ENCODE assay signal across 20 cellular contexts in genomic region chr13:39023761-39024160, GRCh38. TPM values are rescaled to one million over a fixed set of nuclear protein-coding genes. Genes with fewer than 3 reads are reported as not detected.
A peak's percentile ranks its signal among the peaks of the same experiment; 100 is the strongest.
DNase-seq lines count a peak whose midpoint lies in the region; ATAC-seq and TF ChIP-seq lines count a peak whose summit lies in the region.
"Had no signal": no experiment of that assay in that cellular context is flagged by ENCODE, and none has a peak within 500 bp of the region (broad histone marks: within the 10 kb centered on the region; RNA-seq: fewer than 3 reads in every experiment).

No MANE protein-coding gene starts in this region.

- H2AFZ ChIP-seq in H9 (ENCODE audit: low read length): no peak overlapping the region

- H3K4me1 ChIP-seq in H9 (ENCODE audit: insufficient read depth, low read length): peaks cover 14% of the 10 kb centered on the region

- H3K23me2 ChIP-seq in H9 (ENCODE audit: insufficient read length, low read depth, low read length, poor library complexity, severe bottlenecking): no peaks in the 10 kb centered on the region

- H3K27me3 Mint-ChIP-seq in H9 (ENCODE audit: low read depth): no peaks in the 10 kb centered on the region
- H3K27me3 Mint-ChIP-seq: stimulated activated naive B cell treated with anti-CD40 and anti-IgM and Interleukin-4, amounts not matched to agents 10 μg/mL and 1 μg/mL and 100 μg/mL, for 72 hours had no signal

- intact Hi-C loops in lower leg skin (cut with DNase I; ENCODE audit: low total_unique reads): no loop called here

- peak overlapping the region; percentile 52; the same call in 1 of the 2 replicates for H3K14ac ChIP-seq in H9 (ENCODE audit: insufficient read depth, low read length)

- ATAC-seq in omental fat pad (ENCODE audit: low FRiP score) (peak; percentile 23), GM19452 (IDR thresholded peaks at IDR 0.05; ENCODE audit: unreplicated experiment) (no peak), HG03520 (IDR thresholded peaks at IDR 0.05; ENCODE audit: unreplicated experiment) (no peak)
- ATAC-seq in stimulated activated naive CD8-positive, alpha-beta T cell treated with anti-CD3 and anti-CD28 coated beads, Interleukin-15, Interleukin-2, amounts not matched to agents 100 U/mL and 50 U/mL, for 24 hours: no peak
- ATAC-seq: stimulated activated naive B cell treated with anti-CD40 and anti-IgM and Interleukin-4, amounts not matched to agents 10 μg/mL and 1 μg/mL and 100 μg/mL, for 72 hours had no signal

- peaks cover 43 to 80% (median 79%) of the 10 kb centered on the region in 3 experiments for H3K36me3 Mint-ChIP-seq in H9 (ENCODE audit: insufficient read depth in 1 of 3, low read depth in 3 of 3)

- peak overlapping the region; percentile 71 for H4K91ac ChIP-seq in H9 (ENCODE audit: insufficient read length, low read depth, low read length)

- H4K5ac ChIP-seq in H9 (ENCODE audit: insufficient read length, low read depth, low read length): no peak overlapping the region

- H2BK20ac ChIP-seq in H9 (ENCODE audit: low read depth, low read length, poor library complexity, severe bottlenecking): no peak overlapping the region

- no peak for TF ChIP-seq CTCF in H9 (conservative IDR thresholded peaks at IDR 0.05)
- TF ChIP-seq CTCF in VCaP (conservative IDR thresholded peaks at IDR 0.05): no peak
- TF ChIP-seq CTCF in fibroblast of villous mesenchyme (IDR thresholded peaks at IDR 0.05; ENCODE audit: insufficient read depth, low read depth, low read length): no peak
- no peak for TF ChIP-seq CTCF in omental fat pad (IDR thresholded peaks at IDR 0.05)
- TF ChIP-seq CTCF in lower leg skin (IDR thresholded peaks at IDR 0.05): no peak

- no peaks in the 10 kb centered on the region for H4K20me1 ChIP-seq in H9 (ENCODE audit: control insufficient read depth, insufficient read depth, insufficient read length)

- H3K79me2 ChIP-seq in H9 (ENCODE audit: insufficient read depth, low read length): no peaks in the 10 kb centered on the region

- peak overlapping the region; percentile 48 for H3K4me2 ChIP-seq in H9 (ENCODE audit: insufficient read depth, insufficient read length, low read length)

- H3K56ac ChIP-seq in H9 (ENCODE audit: insufficient read length, low read depth, low read length): no peak overlapping the region

- H3K27me3 ChIP-seq in H9 (ENCODE audit: insufficient read depth, low read length): no peaks in the 10 kb centered on the region
- H3K27me3 ChIP-seq: dorsolateral prefrontal cortex had no signal

- peak overlapping the region; percentile 67 for H2AK5ac ChIP-seq in H9 (ENCODE audit: insufficient read length, low read length)

- peak overlapping the region; percentile 5 to 9; a peak in 2 of 5 replicates for H3K4me3 Mint-ChIP-seq in H9
- H3K4me3 Mint-ChIP-seq: stimulated activated naive B cell treated with anti-CD40 and anti-IgM and Interleukin-4, amounts not matched to agents 10 μg/mL and 1 μg/mL and 100 μg/mL, for 72 hours had no signal

- no peak overlapping the region for H3K23ac ChIP-seq in H9 (ENCODE audit: insufficient read length, low read depth, low read length)

- H4K8ac ChIP-seq in H9 (replicated peaks; ENCODE audit: insufficient read length, low read depth, low read length): no peak overlapping the region

- H3K4me1 Mint-ChIP-seq in H9: peaks cover 41 to 47% of the 10 kb centered on the region in 2 experiments
- H3K4me1 Mint-ChIP-seq: stimulated activated naive B cell treated with anti-CD40 and anti-IgM and Interleukin-4, amounts not matched to agents 10 μg/mL and 1 μg/mL and 100 μg/mL, for 72 hours had no signal

- no peak overlapping the region for H3K4ac ChIP-seq in H9 (ENCODE audit: low read depth, low read length)

- H3K27ac ChIP-seq in H9 (ENCODE audit: insufficient read length, low read depth, low read length): peak overlapping the region; percentile 99
- H3K27ac ChIP-seq in VCaP: peak overlapping the region; percentile 82

- H2BK12ac ChIP-seq in H9 (ENCODE audit: insufficient read length, low read depth, low read length): peak overlapping the region; percentile 80

- H3K4me3 ChIP-seq in fibroblast of villous mesenchyme (ENCODE audit: low read depth, low read length) (no peak overlapping the region), lower leg skin (ENCODE audit: low read depth, poor library complexity, severe bottlenecking) (no peak overlapping the region)
- H3K4me3 ChIP-seq: dorsolateral prefrontal cortex, skin epidermis had no signal

- H3K18ac ChIP-seq in H9 (ENCODE audit: insufficient read length, low read depth, low read length): peak overlapping the region; percentile 61

- peak overlapping the region; percentile 5 for H3K9ac ChIP-seq in H9 (ENCODE audit: extremely low read depth, insufficient read length, low read length)

- peaks cover 4% of the 10 kb centered on the region for H3K79me1 ChIP-seq in H9 (ENCODE audit: insufficient read depth, low read depth, low read length, poor library complexity, severe bottlenecking)

- H2BK15ac ChIP-seq in H9 (ENCODE audit: low read depth, low read length): no peak overlapping the region

- H3K9me3 ChIP-seq in H9 (ENCODE audit: control insufficient read depth, low read depth, low read length): no peaks in the 10 kb centered on the region

- no peak overlapping the region for H2BK120ac ChIP-seq in H9 (ENCODE audit: low read depth, low read length, poor library complexity, severe bottlenecking)

- TF ChIP-seq POLR2A in lower leg skin (IDR thresholded peaks at IDR 0.05): no peak

- peak overlapping the region; percentile 77 for H2BK5ac ChIP-seq in H9 (ENCODE audit: insufficient read length, low read length)

- no peak for DNase-seq in H9
- peak; percentile 91 for DNase-seq in fibroblast of villous mesenchyme (ENCODE audit: low read depth)
- DNase-seq in omental fat pad (ENCODE audit: low spot score): no peak
- DNase-seq in stimulated activated naive CD8-positive, alpha-beta T cell treated with anti-CD3 and anti-CD28 coated beads, Interleukin-15, Interleukin-2, amounts not matched to agents 100 U/mL and 50 U/mL, for 24 hours: no peak
- no peak for DNase-seq in lower leg skin (ENCODE audit: low spot score in 2 of 2)
- DNase-seq: activated CD8-positive, alpha-beta memory T cell treated with anti-CD3 and anti-CD28 coated beads for 24 hours; activated effector memory CD4-positive, alpha-beta T cell treated with anti-CD3 and anti-CD28 coated beads, Interleukin-2, amount 50 U/mL, for 16 hours; DMS153; dorsolateral prefrontal cortex; MV-4-11; NCI-H2171; stimulated activated naive B cell treated with anti-CD40 and anti-IgM and Interleukin-4, amounts not matched to agents 10 μg/mL and 1 μg/mL and 100 μg/mL, for 72 hours had no signal

- H3K27ac Mint-ChIP-seq in H9: peak overlapping the region; percentile 9 to 97 (median 76)
- H3K27ac Mint-ChIP-seq: stimulated activated naive B cell treated with anti-CD40 and anti-IgM and Interleukin-4, amounts not matched to agents 10 μg/mL and 1 μg/mL and 100 μg/mL, for 72 hours had no signal

- no peak overlapping the region for H3T11ph ChIP-seq in H9 (ENCODE audit: low read length)

- H3K9me3 Mint-ChIP-seq in H9: no peaks in the 10 kb centered on the region
- H3K9me3 Mint-ChIP-seq: stimulated activated naive B cell treated with anti-CD40 and anti-IgM and Interleukin-4, amounts not matched to agents 10 μg/mL and 1 μg/mL and 100 μg/mL, for 72 hours had no signal

RNA-seq across cellular contexts. Expression of gene PROSER1, which starts 14.1 kb away (rescaled TPM):
- 79.5 and 84.6 TPM in 2 replicates for total RNA-seq in H9 (2021)
- total RNA-seq in fibroblast of villous mesenchyme: 12.5 and 13.5 TPM in 2 replicates
- total RNA-seq in omental fat pad: 10 to 100 TPM in 3 of 4 donors, 1 to 10 TPM in 1; 8.4 to 28.6 (median 20.9) TPM
- 10 to 100 TPM; 20.6 to 31.3 (median 21.4) TPM for total RNA-seq in lower leg skin

RNA-seq across cellular contexts. Expression of gene NHLRC3, which starts 14.5 kb away (rescaled TPM):
- total RNA-seq in H9 (2021): 17.6 and 17.7 TPM in 2 replicates
- total RNA-seq in fibroblast of villous mesenchyme: 17.7 and 19.9 TPM in 2 replicates
- 10 to 100 TPM; 18.4 to 25.2 (median 23.3) TPM for total RNA-seq in omental fat pad
- 10 to 100 TPM in 2 of 4 donors, 1 to 10 TPM in 2; 8.3 to 12.9 (median 9.7) TPM for total RNA-seq in lower leg skin

RNA-seq across cellular contexts. Expression of gene STOML3, which starts 33.1 kb away (rescaled TPM):
- not detected in 2 replicates for total RNA-seq in H9 (2021)
- not detected in 2 replicates for total RNA-seq in fibroblast of villous mesenchyme
- not detected for total RNA-seq in omental fat pad
- total RNA-seq in lower leg skin: not detected
- total RNA-seq: astrocyte, dorsolateral prefrontal cortex, HT1080, mononuclear cell, osteocyte had no signal
